25 cellular contexts compared by ENCODE assay signal in genomic region chr18:1999387-1999786, GRCh38.
"Had no signal": no experiment of that assay in that cellular context is flagged by ENCODE, and none has a peak within 500 bp of the region (broad histone marks: within the 10 kb centered on the region; RNA-seq: fewer than 3 reads in every experiment).

No MANE protein-coding gene starts in this region.

- H3K9me3 ChIP-seq: colonic mucosa, esophagus muscularis mucosa, heart right ventricle, lower lobe of right lung, neutrophil, pancreas, right lobe of liver, suprapubic skin, thyroid gland, upper lobe of left lung had no signal

- H3K27ac Mint-ChIP-seq: dendritic cell treated with granulocyte-macrophage colony-stimulating factor and Interleukin-4, amounts not matched to agents 40 ng/mL and 50 ng/mL, for 4 days; natural killer cell; stimulated activated naive CD8-positive, alpha-beta T cell treated with anti-CD3 and anti-CD28 coated beads, Interleukin-15, amount 100 ng/mL, for 72 hours had no signal

- H3K4me1 ChIP-seq: colonic mucosa, esophagus muscularis mucosa, foreskin keratinocyte, lower lobe of right lung, pancreas, right lobe of liver, suprapubic skin, thyroid gland had no signal

- H3K4me1 Mint-ChIP-seq: natural killer cell; stimulated activated naive CD8-positive, alpha-beta T cell treated with anti-CD3 and anti-CD28 coated beads, Interleukin-15, amount 100 ng/mL, for 72 hours had no signal

- H3K4me3 ChIP-seq: colonic mucosa, esophagus muscularis mucosa, heart right ventricle, lower lobe of right lung, pancreas, right lobe of liver, suprapubic skin, thyroid gland, upper lobe of left lung had no signal

- H3K36me3 ChIP-seq: colonic mucosa, esophagus muscularis mucosa, heart right ventricle, lower lobe of right lung, neutrophil, pancreas, right lobe of liver, suprapubic skin, thyroid gland, upper lobe of left lung had no signal

- DNase-seq: colonic mucosa; effector CD8-positive, alpha-beta T cell; foreskin keratinocyte; glutamatergic neuron; heart right ventricle; hippocampal formation; kidney glomerular epithelial cell; left ventricle myocardium superior; lower lobe of right lung; natural killer cell; pancreas; right lobe of liver; small intestine; stimulated activated CD4-positive, alpha-beta T cell treated with anti-CD3 and anti-CD28 coated beads, Interleukin-12 subunit alpha, Interleukin-12 subunit beta, amount 100 ng/mL, for 4 hours; stimulated activated CD4-positive, alpha-beta T cell treated with anti-CD3 and anti-CD28 coated beads, Interleukin-1b, Interleukin-23, amount 100 ng/mL, for 48 hours; stimulated activated CD4-positive, alpha-beta T cell treated with anti-CD3 and anti-CD28 coated beads, Interleukin-4, amount 100 ng/mL, for 1 hour; stimulated activated CD8-positive, alpha-beta memory T cell treated with anti-CD3 and anti-CD28 coated beads, Interleukin-4, amount 100 ng/mL, for 48 hours; stimulated activated naive CD4-positive, alpha-beta T cell; stimulated activated naive CD8-positive, alpha-beta T cell treated with anti-CD3 and anti-CD28 coated beads, Interleukin-15, amount 100 ng/mL, for 72 hours; thyroid gland; upper lobe of left lung had no signal

- H3K27me3 ChIP-seq: colonic mucosa, esophagus muscularis mucosa, heart right ventricle, neutrophil, pancreas, right lobe of liver, suprapubic skin, thyroid gland, upper lobe of left lung had no signal

- ATAC-seq: foreskin keratinocyte; heart right ventricle; left ventricle myocardium superior; lower lobe of right lung; natural killer cell; pancreas; right lobe of liver; stimulated activated naive CD8-positive, alpha-beta T cell treated with anti-CD3 and anti-CD28 coated beads, Interleukin-15, amount 100 ng/mL, for 72 hours had no signal

- H3K9me3 Mint-ChIP-seq: dendritic cell treated with granulocyte-macrophage colony-stimulating factor and Interleukin-4, amounts not matched to agents 40 ng/mL and 50 ng/mL, for 4 days; stimulated activated naive CD8-positive, alpha-beta T cell treated with anti-CD3 and anti-CD28 coated beads, Interleukin-15, amount 100 ng/mL, for 72 hours had no signal

- H3K27me3 Mint-ChIP-seq: dendritic cell treated with granulocyte-macrophage colony-stimulating factor and Interleukin-4, amounts not matched to agents 40 ng/mL and 50 ng/mL, for 4 days had no signal

- H3K27ac ChIP-seq: colonic mucosa, esophagus muscularis mucosa, foreskin keratinocyte, heart right ventricle, lower lobe of right lung, neutrophil, pancreas, right lobe of liver, suprapubic skin, thyroid gland, upper lobe of left lung had no signal

- H3K4me3 Mint-ChIP-seq: dendritic cell treated with granulocyte-macrophage colony-stimulating factor and Interleukin-4, amounts not matched to agents 40 ng/mL and 50 ng/mL, for 4 days; natural killer cell; stimulated activated naive CD8-positive, alpha-beta T cell treated with anti-CD3 and anti-CD28 coated beads, Interleukin-15, amount 100 ng/mL, for 72 hours had no signal

- H3K36me3 Mint-ChIP-seq: natural killer cell had no signal
